Comparison of ENCODE assay signal across 25 cellular contexts in the genomic region with DNA sequence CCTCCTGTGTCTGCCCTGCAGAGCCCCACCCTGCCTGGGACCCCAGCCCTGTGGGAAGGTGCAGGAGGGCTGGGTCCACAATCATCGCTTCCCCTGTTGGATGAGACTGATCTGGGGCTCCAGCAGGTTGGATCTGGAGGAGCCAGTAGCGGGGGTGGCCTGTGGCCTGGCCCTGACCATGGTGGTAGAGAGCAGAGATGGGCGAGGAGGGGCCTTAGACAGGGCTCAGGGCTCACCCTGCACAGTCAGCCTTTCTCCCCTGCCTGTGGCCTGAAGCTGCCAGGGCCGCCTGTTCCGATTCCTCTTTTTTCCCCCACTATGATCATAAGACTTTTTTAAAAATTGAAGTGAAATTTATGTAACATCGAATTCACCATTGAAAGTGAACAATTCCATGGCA. TPM values are rescaled to one million over a fixed set of nuclear protein-coding genes. Genes with fewer than 3 reads are reported as not detected.
"Had no signal": no experiment of that assay in that cellular context is flagged by ENCODE, and none has a peak within 500 bp of the region (broad histone marks: within the 10 kb centered on the region; RNA-seq: fewer than 3 reads in every experiment).

No MANE protein-coding gene starts in this region.

- H3K9me3 ChIP-seq: adrenal gland, ascending aorta, stomach, suprapubic skin, tibial nerve, uterus had no signal

- H3K27me3 Mint-ChIP-seq: activated CD4-positive, alpha-beta T cell treated with anti-CD3 and anti-CD28 coated beads, Interleukin-2, amount 10 ng/mL, durations not matched to agents 7 days and 5 days; activated CD8-positive, alpha-beta memory T cell treated with anti-CD3 and anti-CD28 coated beads, Interleukin-2, amount 10 ng/mL, durations not matched to agents 7 days and 5 days; activated CD8-positive, alpha-beta T cell treated with anti-CD3 and anti-CD28 coated beads for 36 hours; activated naive CD8-positive, alpha-beta T cell had no signal

- H3K9me3 Mint-ChIP-seq: activated CD4-positive, alpha-beta T cell treated with anti-CD3 and anti-CD28 coated beads, Interleukin-2, amount 10 ng/mL, durations not matched to agents 7 days and 5 days; activated CD8-positive, alpha-beta T cell treated with anti-CD3 and anti-CD28 coated beads for 36 hours; immature natural killer cell; neural crest cell; T-helper 2 cell treated with Interferon-gamma antibody and Interleukin-4, amounts not matched to agents 5 μg/mL and 100 μg/mL, for 36 hours had no signal

- H3K27me3 ChIP-seq: adrenal gland, ascending aorta, brain microvascular endothelial cell, hepatocyte, stomach, suprapubic skin, tibial nerve, uterus had no signal

- H3K4me3 Mint-ChIP-seq: activated CD4-positive, alpha-beta T cell treated with anti-CD3 and anti-CD28 coated beads, Interleukin-2, amount 10 ng/mL, durations not matched to agents 7 days and 5 days; activated CD8-positive, alpha-beta memory T cell treated with anti-CD3 and anti-CD28 coated beads, Interleukin-2, amount 10 ng/mL, durations not matched to agents 7 days and 5 days; activated CD8-positive, alpha-beta T cell treated with anti-CD3 and anti-CD28 coated beads for 36 hours; activated naive CD8-positive, alpha-beta T cell; immature natural killer cell; neural crest cell; T-helper 2 cell treated with Interferon-gamma antibody and Interleukin-4, amounts not matched to agents 5 μg/mL and 100 μg/mL, for 36 hours had no signal

- H3K4me3 ChIP-seq: adrenal gland, ascending aorta, hepatocyte, stomach, suprapubic skin, tibial nerve, uterus had no signal

- H3K27ac Mint-ChIP-seq: activated CD4-positive, alpha-beta T cell treated with anti-CD3 and anti-CD28 coated beads, Interleukin-2, amount 10 ng/mL, durations not matched to agents 7 days and 5 days; activated CD8-positive, alpha-beta memory T cell treated with anti-CD3 and anti-CD28 coated beads, Interleukin-2, amount 10 ng/mL, durations not matched to agents 7 days and 5 days; activated CD8-positive, alpha-beta T cell treated with anti-CD3 and anti-CD28 coated beads for 36 hours; activated naive CD8-positive, alpha-beta T cell; immature natural killer cell; T-helper 2 cell treated with Interferon-gamma antibody and Interleukin-4, amounts not matched to agents 5 μg/mL and 100 μg/mL, for 36 hours had no signal

- H3K4me1 ChIP-seq: ascending aorta, suprapubic skin, tibial nerve, uterus had no signal

- H3K27ac ChIP-seq: adrenal gland, ascending aorta, brain microvascular endothelial cell, hepatocyte, stomach, suprapubic skin, tibial nerve, uterus, WERI-Rb-1 had no signal

- DNase-seq: activated CD4-positive, alpha-beta T cell treated with anti-CD3 and anti-CD28 coated beads, Interleukin-2, amount 10 ng/mL, durations not matched to agents 7 days and 5 days; activated CD4-positive, CD25-positive, alpha-beta regulatory T cell treated with anti-CD3 and anti-CD28 coated beads, Interleukin-2, amount 50 U/mL, for 72 hours; activated CD8-positive, alpha-beta memory T cell treated with anti-CD3 and anti-CD28 coated beads, Interleukin-2, amount 10 ng/mL, durations not matched to agents 7 days and 5 days; activated CD8-positive, alpha-beta T cell treated with anti-CD3 and anti-CD28 coated beads for 36 hours; activated gamma-delta T cell treated with Interleukin-2 at 50 U/mL for 16 hours; activated T-cell treated with anti-CD3 and anti-CD28 coated beads for 4 hours; brain microvascular endothelial cell; central memory CD4-positive, alpha-beta T cell; immature natural killer cell; kidney glomerular epithelial cell; mesenchymal stem cell; stimulated activated CD4-positive, alpha-beta T cell treated with anti-CD3 and anti-CD28 coated beads, Interleukin-4, amount 100 ng/mL, for 24 hours; stomach; uterus; WERI-Rb-1 had no signal

- H3K36me3 ChIP-seq: uterus had no signal

- H3K4me1 Mint-ChIP-seq: activated CD4-positive, alpha-beta T cell treated with anti-CD3 and anti-CD28 coated beads, Interleukin-2, amount 10 ng/mL, durations not matched to agents 7 days and 5 days; activated CD8-positive, alpha-beta memory T cell treated with anti-CD3 and anti-CD28 coated beads, Interleukin-2, amount 10 ng/mL, durations not matched to agents 7 days and 5 days; neural crest cell had no signal

- ATAC-seq: activated CD8-positive, alpha-beta memory T cell treated with anti-CD3 and anti-CD28 coated beads, Interleukin-2, amount 10 ng/mL, durations not matched to agents 7 days and 5 days; activated CD8-positive, alpha-beta T cell treated with anti-CD3 and anti-CD28 coated beads for 36 hours; SK-N-SH treated with all-trans-retinoic acid at 6 μM for 48 hours had no signal

RNA-seq across cellular contexts. Expression of gene F2RL3, which starts 41.4 kb away (rescaled TPM):
- total RNA-seq: activated CD8-positive, alpha-beta T cell treated with anti-CD3 and anti-CD28 coated beads for 36 hours; neural crest cell; renal cortical epithelial cell had no signal
